In the genomic region with DNA sequence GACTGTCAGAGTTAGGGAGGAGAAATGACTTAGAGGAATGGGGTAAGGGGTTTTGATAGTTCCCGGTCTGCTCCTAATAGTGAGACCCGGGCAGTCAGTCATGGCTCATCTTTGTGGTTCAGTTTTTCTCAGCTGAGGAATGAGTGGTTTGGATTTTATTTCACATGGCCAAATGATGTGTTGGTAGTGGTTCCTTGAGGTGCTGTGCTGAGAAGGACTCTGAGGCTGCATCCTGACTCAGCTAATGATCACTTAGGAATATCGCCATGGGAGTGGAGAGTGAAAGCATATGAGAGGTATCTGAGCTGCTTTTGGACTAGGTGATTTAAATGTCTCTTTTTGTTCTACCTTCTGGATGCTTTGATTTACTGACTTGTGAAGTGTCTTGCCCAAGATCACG, we compare ENCODE assay signal across 18 cellular contexts.
DNase-seq lines count a peak whose midpoint lies in the region; ATAC-seq and TF ChIP-seq lines count a peak whose summit lies in the region.
"Had no signal": no experiment of that assay in that cellular context is flagged by ENCODE, and none has a peak within 500 bp of the region (broad histone marks: within the 10 kb centered on the region; RNA-seq: fewer than 3 reads in every experiment).

No MANE protein-coding gene starts in this region.

- peaks cover 15% of the 10 kb centered on the region for H3K4me1 ChIP-seq in fibroblast of lung (ENCODE audit: control insufficient read depth, extremely low read depth, insufficient read depth, low read length)

- H3K27me3 Mint-ChIP-seq in CD4-positive, alpha-beta T cell: no peaks in the 10 kb centered on the region
- H3K27me3 Mint-ChIP-seq in stimulated activated memory B cell treated with anti-CD40 and anti-IgM and Interleukin-4, amounts not matched to agents 10 μg/mL and 1 μg/mL and 100 μg/mL, for 72 hours: no peaks in the 10 kb centered on the region
- H3K27me3 Mint-ChIP-seq: activated naive CD8-positive, alpha-beta T cell treated with anti-CD3 and anti-CD28 coated beads for 36 hours; naive B cell had no signal

- no peak overlapping the region for H3K4me3 Mint-ChIP-seq in CD4-positive, alpha-beta T cell
- no peak overlapping the region for H3K4me3 Mint-ChIP-seq in stimulated activated memory B cell treated with anti-CD40 and anti-IgM and Interleukin-4, amounts not matched to agents 10 μg/mL and 1 μg/mL and 100 μg/mL, for 72 hours
- H3K4me3 Mint-ChIP-seq: activated naive CD8-positive, alpha-beta T cell treated with anti-CD3 and anti-CD28 coated beads for 36 hours had no signal

- H3K36me3 Mint-ChIP-seq in CD4-positive, alpha-beta T cell (ENCODE audit: low read depth): peaks cover 12% of the 10 kb centered on the region
- H3K36me3 Mint-ChIP-seq in stimulated activated memory B cell treated with anti-CD40 and anti-IgM and Interleukin-4, amounts not matched to agents 10 μg/mL and 1 μg/mL and 100 μg/mL, for 72 hours: peaks cover 26% of the 10 kb centered on the region

- H3K9ac ChIP-seq in fibroblast of lung (ENCODE audit: insufficient read depth, low read length): no peak overlapping the region

- intact Hi-C loops in CD4-positive, alpha-beta T cell (cut with DNase I, micrococcal nuclease): no loop called here

- CTCF ChIA-PET in CD4-positive, alpha-beta T cell (lab: Charles Lee): no interaction called here

- peaks cover 20% of the 10 kb centered on the region for H3K4me1 Mint-ChIP-seq in CD4-positive, alpha-beta T cell (ENCODE audit: low read depth)
- H3K4me1 Mint-ChIP-seq in stimulated activated memory B cell treated with anti-CD40 and anti-IgM and Interleukin-4, amounts not matched to agents 10 μg/mL and 1 μg/mL and 100 μg/mL, for 72 hours: peaks cover 42% of the 10 kb centered on the region

- H4K20me1 ChIP-seq in fibroblast of lung (ENCODE audit: control insufficient read depth, extremely low read depth, insufficient read depth, low read length): no peaks in the 10 kb centered on the region

- peak; percentile 56 for DNase-seq in Daoy (ENCODE audit: low read depth)
- peak; percentile 19 for DNase-seq in MG63
- peak in 1 of 2 donors; percentile 86 for DNase-seq in fibroblast of lung (ENCODE audit: low read depth in 2 of 2)
- peak; percentile 52 for DNase-seq in renal cortical epithelial cell (ENCODE audit: low read depth)
- no peak for DNase-seq in NOMO-1 treated with dmso at 0.1 percent for 144 hours (lab: John Stamatoyannopoulos, UW; ENCODE audit: unreplicated experiment)
- DNase-seq in CD4-positive, alpha-beta T cell: no peak
- DNase-seq in NOMO-1 treated with DMSO at 0.1 percent for 48 hours (lab: John Stamatoyannopoulos, UW; ENCODE audit: unreplicated experiment): no peak
- DNase-seq: activated CD4-positive, alpha-beta T cell treated with anti-CD3 and anti-CD28 coated beads, Interleukin-2, amount 50 U/mL, for 1 hour; activated naive CD8-positive, alpha-beta T cell treated with anti-CD3 and anti-CD28 coated beads for 36 hours; activated T-cell treated with anti-CD3 and anti-CD28 coated beads, Interleukin-2, amount 50 U/mL, for 1 hour; AML-193; central memory CD4-positive, alpha-beta T cell; kidney; naive B cell; NCI-H1092 treated with DMSO at 0.1 percent for 48 hours; SHP77; thyroid gland had no signal

- H3K79me2 ChIP-seq in fibroblast of lung (ENCODE audit: control insufficient read depth, insufficient read depth, low read length): peaks cover 73% of the 10 kb centered on the region

- H3K36me3 ChIP-seq in MG63: peaks cover 9% of the 10 kb centered on the region
- H3K36me3 ChIP-seq in fibroblast of lung (ENCODE audit: control insufficient read depth, insufficient read depth, low read length): no peaks in the 10 kb centered on the region
- H3K36me3 ChIP-seq: thyroid gland had no signal

- no peaks in the 10 kb centered on the region for H3K27me3 ChIP-seq in MG63
- no peaks in the 10 kb centered on the region for H3K27me3 ChIP-seq in fibroblast of lung (ENCODE audit: control insufficient read depth, insufficient read depth, low read length)
- H3K27me3 ChIP-seq in CD4-positive, alpha-beta T cell (ENCODE audit: control insufficient read depth, insufficient read depth, low read length): no peaks in the 10 kb centered on the region
- H3K27me3 ChIP-seq: thyroid gland had no signal

- no peak overlapping the region for H2AFZ ChIP-seq in fibroblast of lung (ENCODE audit: low read length)

- H3K27ac Mint-ChIP-seq in CD4-positive, alpha-beta T cell: no peak overlapping the region
- H3K27ac Mint-ChIP-seq in stimulated activated memory B cell treated with anti-CD40 and anti-IgM and Interleukin-4, amounts not matched to agents 10 μg/mL and 1 μg/mL and 100 μg/mL, for 72 hours: no peak overlapping the region
- H3K27ac Mint-ChIP-seq: activated naive CD8-positive, alpha-beta T cell treated with anti-CD3 and anti-CD28 coated beads for 36 hours had no signal

- TF ChIP-seq CTCF in fibroblast of lung (conservative IDR thresholded peaks at IDR 0.05 in 1 of 2, IDR thresholded peaks at IDR 0.05 in 1 of 2; ENCODE audit: low read depth in 1 of 2, low read length in 2 of 2): no peak
- TF ChIP-seq CTCF in CD4-positive, alpha-beta T cell (IDR thresholded peaks at IDR 0.05): no peak

- no peak overlapping the region for H3K4me2 ChIP-seq in fibroblast of lung (ENCODE audit: extremely low read depth, insufficient read depth, low read length)

- H3K27ac ChIP-seq in fibroblast of lung (ENCODE audit: insufficient read depth, low read length): peak overlapping the region; percentile 4
- H3K27ac ChIP-seq in CD4-positive, alpha-beta T cell (ENCODE audit: low read depth, low read length): no peak overlapping the region
- H3K27ac ChIP-seq: thyroid gland had no signal

- POLR2A ChIA-PET in CD4-positive, alpha-beta T cell (lab: Charles Lee): no interaction called here

- no peaks in the 10 kb centered on the region for H3K9me3 Mint-ChIP-seq in CD4-positive, alpha-beta T cell
- H3K9me3 Mint-ChIP-seq in stimulated activated memory B cell treated with anti-CD40 and anti-IgM and Interleukin-4, amounts not matched to agents 10 μg/mL and 1 μg/mL and 100 μg/mL, for 72 hours: no peaks in the 10 kb centered on the region

- ATAC-seq in CD4-positive, alpha-beta T cell (ENCODE audit: poor library complexity): no peak
- no peak for ATAC-seq in stimulated activated memory B cell treated with anti-CD40 and anti-IgM and Interleukin-4, amounts not matched to agents 10 μg/mL and 1 μg/mL and 100 μg/mL, for 72 hours

- no peaks in the 10 kb centered on the region for H3K9me3 ChIP-seq in MG63
- no peaks in the 10 kb centered on the region for H3K9me3 ChIP-seq in fibroblast of lung (ENCODE audit: control insufficient read depth, insufficient read depth, low read depth, low read length)
- H3K9me3 ChIP-seq in CD4-positive, alpha-beta T cell (ENCODE audit: control insufficient read depth, low read length): no peaks in the 10 kb centered on the region
- H3K9me3 ChIP-seq: thyroid gland had no signal

- H3K4me3 ChIP-seq in MG63 (no peak overlapping the region), fibroblast of lung (replicated peaks in 1 of 4; ENCODE audit: control extremely low read depth in 1 of 4, insufficient read depth in 1 of 4, low read depth in 3 of 4, low read length in 4 of 4) (no peak overlapping the region)
- H3K4me3 ChIP-seq: thyroid gland had no signal

Comparison
In these comparisons a context has a peak if more than half of its experiments do, and no peak if none do; other contexts are left out.
1. DNase-seq: peak in Daoy (single experiment), MG63 (single experiment) and renal cortical epithelial cell (single experiment); none in NOMO-1 treated with dmso at 0.1 percent for 144 hours (single experiment), CD4-positive, alpha-beta T cell (0 of 10) and NOMO-1 treated with DMSO at 0.1 percent for 48 hours (single experiment).